Comparison of ENCODE assay signal across 1 cellular context in genomic region chr2:206069417-206069816, GRCh38.
A peak's percentile ranks its signal among the peaks of the same experiment; 100 is the strongest.
TF ChIP-seq lines count a peak whose summit lies in the region.

No MANE protein-coding gene starts in this region.

TF ChIP-seq in K562, 482 proteins besides CTCF, POLR2A, EP300 and RAD21 (continued from another document):
- TF ChIP-seq TEAD4 (IDR thresholded peaks at IDR 0.05; ENCODE audit: low read length) (peak; percentile 53; the same call in 1 of the 2 replicates), TEAD4 (CRISPR knock-in tag; IDR thresholded peaks at IDR 0.05; ENCODE audit: borderline replicate concordance) (no peak), SETDB1 (IDR thresholded peaks at IDR 0.05; ENCODE audit: low read length) (no peak), DPF2 (IDR thresholded peaks at IDR 0.05) (peak; percentile 40; the same call in 1 of the 2 replicates), SAP30 (IDR thresholded peaks at IDR 0.05; ENCODE audit: borderline replicate concordance, insufficient read depth, low read depth, low read length, poor library complexity, severe bottlenecking) (no peak), CBFA2T2 (conservative IDR thresholded peaks at IDR 0.05) (peak; percentile 51), ZNF184 (CRISPR knock-in tag; IDR thresholded peaks at IDR 0.05) (no peak), ZNF175 (CRISPR knock-in tag; IDR thresholded peaks at IDR 0.05; ENCODE audit: low read depth) (no peak), HDAC3 (IDR thresholded peaks at IDR 0.05; ENCODE audit: borderline replicate concordance, partially characterized antibody) (no peak), FOXK2 (conservative IDR thresholded peaks at IDR 0.05 in 1 of 2, IDR thresholded peaks at IDR 0.05 in 1 of 2; ENCODE audit: low read depth in 2 of 2) (no peak), RFX7 (CRISPR knock-in tag; IDR thresholded peaks at IDR 0.05) (no peak), TAF9B (IDR thresholded peaks at IDR 0.05; ENCODE audit: partially characterized antibody) (peak; percentile 8), SUPT5H (IDR thresholded peaks at IDR 0.05) (no peak), NELFE (IDR thresholded peaks at IDR 0.05; ENCODE audit: insufficient read depth, insufficient read length) (no peak), HDGF (IDR thresholded peaks at IDR 0.05) (no peak), IRF1 (CRISPR knock-in tag; IDR thresholded peaks at IDR 0.05; ENCODE audit: borderline replicate concordance) (no peak), TBL1XR1 (IDR thresholded peaks at IDR 0.05; ENCODE audit: low read length in 2 of 2) (peak in 1 of 2 experiments; percentile 42; a peak in 1 of 4 replicates), MTA2 (IDR thresholded peaks at IDR 0.05; ENCODE audit: low read depth) (peak; percentile 48), ARID1B (IDR thresholded peaks at IDR 0.05) (peak; percentile 86), ZNF316 (IDR thresholded peaks at IDR 0.05) (peak; percentile 39; the same call in 1 of the 2 replicates), KDM1A (IDR thresholded peaks at IDR 0.05) (peak; percentile 24 to 38; a peak in 2 of 4 replicates), STAT5B (CRISPR knock-in tag; IDR thresholded peaks at IDR 0.05) (no peak), HMBOX1 (IDR thresholded peaks at IDR 0.05) (peak; percentile 92), HMGXB4 (CRISPR knock-in tag; IDR thresholded peaks at IDR 0.05) (no peak), CBFA2T3 (IDR thresholded peaks at IDR 0.05) (peak; percentile 73), MGA (IDR thresholded peaks at IDR 0.05) (no peak), LEF1 (IDR thresholded peaks at IDR 0.05) (0 out of 2 replicates have a peak, but pooled peaks have one; percentile 26), TCF3 (CRISPR knock-in tag; IDR thresholded peaks at IDR 0.05) (peak; percentile 74), ZNF696 (CRISPR knock-in tag; conservative IDR thresholded peaks at IDR 0.05) (no peak), CC2D1A (IDR thresholded peaks at IDR 0.05) (peak; percentile 12; the same call in 1 of the 2 replicates), NCOR1 (IDR thresholded peaks at IDR 0.05) (peak; percentile 65), STAT5A (IDR thresholded peaks at IDR 0.05; ENCODE audit: borderline replicate concordance, low read length) (peak; percentile 86), SMARCA4 (IDR thresholded peaks at IDR 0.05) (peak; percentile 54), ZNF3 (CRISPR knock-in tag; IDR thresholded peaks at IDR 0.05) (no peak), NR1H2 (CRISPR knock-in tag; IDR thresholded peaks at IDR 0.05) (no peak)
TF ChIP-seq in K562: peak in this region for 18.
